Comparison of ENCODE assay signal across 8 cellular contexts in the genomic region with DNA sequence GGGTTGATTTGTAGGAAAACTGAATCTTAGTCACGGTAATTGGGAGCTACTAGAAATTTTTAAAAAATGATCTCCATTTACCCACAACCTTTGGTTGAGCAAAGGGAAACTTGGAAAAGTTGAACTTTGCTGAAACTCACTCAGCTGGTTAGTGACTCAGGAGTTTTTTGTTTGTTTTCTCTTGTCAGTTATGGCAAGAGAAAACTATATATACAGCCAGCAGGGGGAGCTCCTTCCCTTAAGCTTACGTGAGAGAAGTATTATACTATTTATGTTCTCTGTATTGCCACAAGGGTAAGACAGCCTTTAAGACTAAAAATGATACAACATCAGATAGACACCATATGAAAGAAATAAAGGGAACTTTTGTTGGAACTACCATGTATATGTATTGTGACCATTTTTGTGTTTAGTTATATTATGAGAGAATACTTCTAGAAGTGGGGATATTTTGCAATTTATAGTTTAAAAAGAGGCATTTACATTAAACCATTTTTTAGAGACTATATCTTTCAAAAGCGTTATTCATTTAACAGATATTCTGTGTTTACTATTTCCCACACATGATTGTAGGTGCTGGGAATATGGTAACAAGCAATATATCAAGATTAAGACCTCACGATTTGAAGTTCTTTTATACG. TPM values are rescaled to one million over a fixed set of nuclear protein-coding genes. Genes with fewer than 3 reads are reported as not detected.
DNase-seq lines count a peak whose midpoint lies in the region; ATAC-seq and TF ChIP-seq lines count a peak whose summit lies in the region.

No MANE protein-coding gene starts in this region.

- H3K36me3 ChIP-seq in CD8-positive, alpha-beta memory T cell (ENCODE audit: insufficient read depth, low read length), result no peaks in the 10 kb centered on the region

- no peaks in the 10 kb centered on the region for H3K9me3 Mint-ChIP-seq in CD8-positive, alpha-beta memory T cell
- H3K9me3 Mint-ChIP-seq in WTC11 (no peaks in the 10 kb centered on the region), mesothelial cell of epicardium (no peaks in the 10 kb centered on the region)
- H3K9me3 Mint-ChIP-seq in effector memory CD8-positive, alpha-beta T cell, result no peaks in the 10 kb centered on the region

- no peak overlapping the region for H3K4me3 Mint-ChIP-seq in CD8-positive, alpha-beta memory T cell
- no peak overlapping the region for H3K4me3 Mint-ChIP-seq in WTC11
- H3K4me3 Mint-ChIP-seq in effector memory CD8-positive, alpha-beta T cell, result no peak overlapping the region
- H3K4me3 Mint-ChIP-seq in mesothelial cell of epicardium, result no peak overlapping the region

- CTCF ChIA-PET in CD8-positive, alpha-beta memory T cell (lab: Charles Lee), result interaction anchor here (0.7 to 4.7 kb wide), 10 partner anchors 9 to 436 kb away, joined by 3 to 19 read pairs (median 4); a partner anchor contains a TSS
- CTCF ChIA-PET in WTC11 (lab: Charles Lee), result interaction anchor here (0.5 to 3.4 kb wide), 46 partner anchors 9 to 698 kb away, joined by 3 to 40 read pairs (median 4); a partner anchor contains a TSS

- no peak overlapping the region for H3K4me3 ChIP-seq in CD8-positive, alpha-beta memory T cell (ENCODE audit: low read length)

- no peaks in the 10 kb centered on the region for H3K27me3 ChIP-seq in CD8-positive, alpha-beta memory T cell (ENCODE audit: insufficient read depth, low read length, poor library complexity, severe bottlenecking)

- no peak overlapping the region for H3K27ac ChIP-seq in CD8-positive, alpha-beta memory T cell (ENCODE audit: low read depth, low read length)

- peaks cover 8 to 32% of the 10 kb centered on the region in 2 donors for H3K27me3 Mint-ChIP-seq in CD8-positive, alpha-beta memory T cell
- H3K27me3 Mint-ChIP-seq in WTC11 (ENCODE audit: low read depth) (peaks cover 4% of the 10 kb centered on the region; the same call in 1 of the 2 replicates), mesothelial cell of epicardium (ENCODE audit: low read depth) (peaks cover 18% of the 10 kb centered on the region)
- H3K27me3 Mint-ChIP-seq in effector memory CD8-positive, alpha-beta T cell, result peaks cover 31 to 43% of the 10 kb centered on the region in 2 donors

- no peak overlapping the region for H3K27ac Mint-ChIP-seq in CD8-positive, alpha-beta memory T cell
- no peak overlapping the region for H3K27ac Mint-ChIP-seq in WTC11
- H3K27ac Mint-ChIP-seq in effector memory CD8-positive, alpha-beta T cell, result no peak overlapping the region
- no peak overlapping the region for H3K27ac Mint-ChIP-seq in mesothelial cell of epicardium

- peak; percentile 50; the same call in 1 of the 2 replicates for TF ChIP-seq CTCF in WTC11 (IDR thresholded peaks at IDR 0.05)
- TF ChIP-seq CTCF in mesothelial cell of epicardium (IDR thresholded peaks at IDR 0.05; ENCODE audit: unreplicated experiment), result peak; percentile 80

- no peaks in the 10 kb centered on the region for H3K36me3 Mint-ChIP-seq in CD8-positive, alpha-beta memory T cell
- H3K36me3 Mint-ChIP-seq in WTC11 (no peaks in the 10 kb centered on the region), mesothelial cell of epicardium (no peaks in the 10 kb centered on the region)
- no peaks in the 10 kb centered on the region for H3K36me3 Mint-ChIP-seq in effector memory CD8-positive, alpha-beta T cell (ENCODE audit: insufficient read depth)

- no peaks in the 10 kb centered on the region for H3K4me1 ChIP-seq in CD8-positive, alpha-beta memory T cell (ENCODE audit: insufficient read depth, low read length)

- peaks cover 0 to 2% (median 0%) of the 10 kb centered on the region in 3 donors for H3K4me1 Mint-ChIP-seq in CD8-positive, alpha-beta memory T cell
- H3K4me1 Mint-ChIP-seq in WTC11, result peaks cover 9% of the 10 kb centered on the region; the same call in 1 of the 2 replicates
- H3K4me1 Mint-ChIP-seq in effector memory CD8-positive, alpha-beta T cell (ENCODE audit: low read depth in 2 of 2), result no peaks in the 10 kb centered on the region
- peaks cover 1% of the 10 kb centered on the region for H3K4me1 Mint-ChIP-seq in mesothelial cell of epicardium

- POLR2A ChIA-PET in CD8-positive, alpha-beta memory T cell (lab: Charles Lee), result interaction anchor here (0.6 kb wide), 1 partner anchor 148 kb away, joined by 3 read pairs; no protein-coding TSS in a partner anchor
- POLR2A ChIA-PET in WTC11 (lab: Charles Lee), result no interaction called here

- no peaks in the 10 kb centered on the region for H3K9me3 ChIP-seq in CD8-positive, alpha-beta memory T cell (ENCODE audit: low read length)

- DNase-seq in CD8-positive, alpha-beta memory T cell, result peak; percentile 38 to 61 (median 54)
- DNase-seq in NCI-H345 treated with DMSO at 0.1 percent for 48 hours (lab: John Stamatoyannopoulos, UW; ENCODE audit: unreplicated experiment) (peak; percentile 71), WTC11 (ENCODE audit: low spot score) (peak; percentile 44), mesothelial cell of epicardium (ENCODE audit: low spot score in 2 of 2, unreplicated experiment in 2 of 2) (peak in 1 of 2 experiments; percentile 52), stromal cell of bone marrow (ENCODE audit: low read depth) (peak; percentile 92)
- DNase-seq in effector memory CD8-positive, alpha-beta T cell, result peak; percentile 63 to 66 (median 66)

- ATAC-seq in GM19351 (IDR thresholded peaks at IDR 0.05; ENCODE audit: unreplicated experiment) (peak; percentile 79), HG03457 (IDR thresholded peaks at IDR 0.05; ENCODE audit: unreplicated experiment) (peak; percentile 58), WTC11 (peak; percentile 79)
- peak; percentile 98 for ATAC-seq in effector memory CD8-positive, alpha-beta T cell (replicated peaks)

TF ChIP-seq in WTC11, 78 proteins besides CTCF, POLR2A, EP300 and RAD21:
- no peak for TF ChIP-seq GTF2I (CRISPR knock-in tag; conservative IDR thresholded peaks at IDR 0.05)
- TF ChIP-seq, protein P1, sequence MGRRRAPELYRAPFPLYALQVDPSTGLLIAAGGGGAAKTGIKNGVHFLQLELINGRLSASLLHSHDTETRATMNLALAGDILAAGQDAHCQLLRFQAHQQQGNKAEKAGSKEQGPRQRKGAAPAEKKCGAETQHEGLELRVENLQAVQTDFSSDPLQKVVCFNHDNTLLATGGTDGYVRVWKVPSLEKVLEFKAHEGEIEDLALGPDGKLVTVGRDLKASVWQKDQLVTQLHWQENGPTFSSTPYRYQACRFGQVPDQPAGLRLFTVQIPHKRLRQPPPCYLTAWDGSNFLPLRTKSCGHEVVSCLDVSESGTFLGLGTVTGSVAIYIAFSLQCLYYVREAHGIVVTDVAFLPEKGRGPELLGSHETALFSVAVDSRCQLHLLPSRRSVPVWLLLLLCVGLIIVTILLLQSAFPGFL (CRISPR knock-in tag; IDR thresholded peaks at IDR 0.05; ENCODE audit: borderline replicate concordance), result no peak
- TF ChIP-seq TCF7 (CRISPR knock-in tag; IDR thresholded peaks at IDR 0.05; ENCODE audit: low read depth), result no peak
- TF ChIP-seq, protein P2, sequence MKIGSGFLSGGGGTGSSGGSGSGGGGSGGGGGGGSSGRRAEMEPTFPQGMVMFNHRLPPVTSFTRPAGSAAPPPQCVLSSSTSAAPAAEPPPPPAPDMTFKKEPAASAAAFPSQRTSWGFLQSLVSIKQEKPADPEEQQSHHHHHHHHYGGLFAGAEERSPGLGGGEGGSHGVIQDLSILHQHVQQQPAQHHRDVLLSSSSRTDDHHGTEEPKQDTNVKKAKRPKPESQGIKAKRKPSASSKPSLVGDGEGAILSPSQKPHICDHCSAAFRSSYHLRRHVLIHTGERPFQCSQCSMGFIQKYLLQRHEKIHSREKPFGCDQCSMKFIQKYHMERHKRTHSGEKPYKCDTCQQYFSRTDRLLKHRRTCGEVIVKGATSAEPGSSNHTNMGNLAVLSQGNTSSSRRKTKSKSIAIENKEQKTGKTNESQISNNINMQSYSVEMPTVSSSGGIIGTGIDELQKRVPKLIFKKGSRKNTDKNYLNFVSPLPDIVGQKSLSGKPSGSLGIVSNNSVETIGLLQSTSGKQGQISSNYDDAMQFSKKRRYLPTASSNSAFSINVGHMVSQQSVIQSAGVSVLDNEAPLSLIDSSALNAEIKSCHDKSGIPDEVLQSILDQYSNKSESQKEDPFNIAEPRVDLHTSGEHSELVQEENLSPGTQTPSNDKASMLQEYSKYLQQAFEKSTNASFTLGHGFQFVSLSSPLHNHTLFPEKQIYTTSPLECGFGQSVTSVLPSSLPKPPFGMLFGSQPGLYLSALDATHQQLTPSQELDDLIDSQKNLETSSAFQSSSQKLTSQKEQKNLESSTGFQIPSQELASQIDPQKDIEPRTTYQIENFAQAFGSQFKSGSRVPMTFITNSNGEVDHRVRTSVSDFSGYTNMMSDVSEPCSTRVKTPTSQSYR (CRISPR knock-in tag; IDR thresholded peaks at IDR 0.05), result no peak
- no peak for TF ChIP-seq ZNF138 (CRISPR knock-in tag; conservative IDR thresholded peaks at IDR 0.05)

RNA-seq across cellular contexts. Expression of a gene that starts 28.1 kb away (rescaled TPM):
- 1 to 10 TPM; 1.7 TPM for total RNA-seq in CD8-positive, alpha-beta memory T cell
- polyA plus RNA-seq in CD8-positive, alpha-beta memory T cell, result not detected
- total RNA-seq in WTC11 (2021) (2.0 to 3.6 TPM (median 2.3 TPM) in 3 replicates), mesothelial cell of epicardium (2.8 to 3.7 TPM (median 3.1 TPM) in 3 replicates)

RNA-seq across cellular contexts. Expression of a gene that starts 37.1 kb away (rescaled TPM):
- total RNA-seq in CD8-positive, alpha-beta memory T cell, result 10 to 100 TPM; 20.7 to 21.1 TPM
- 47.5 TPM for polyA plus RNA-seq in CD8-positive, alpha-beta memory T cell
- 24.7 to 31.8 TPM (median 30.6 TPM) in 3 replicates for total RNA-seq in WTC11 (2021)
- total RNA-seq in mesothelial cell of epicardium, result 66.1 to 68.0 TPM (median 67.4 TPM) in 3 replicates
